Comparison of ENCODE assay signal across 7 cellular contexts in genomic region chr5:31809037-31809910, GRCh38.
DNase-seq lines count a peak whose midpoint lies in the region; ATAC-seq, FAIRE-seq and TF ChIP-seq lines count a peak whose summit lies in the region.

No MANE protein-coding gene starts in this region.

- H3K4me1 ChIP-seq in astrocyte (ENCODE audit: insufficient read depth, low read length) (peaks cover 7% of the 10 kb centered on the region), right cardiac atrium (ENCODE audit: control insufficient read depth, insufficient read depth, low read length) (no peaks in the 10 kb centered on the region)

- no peak overlapping the region for H3K4me3 Mint-ChIP-seq in astrocyte (ENCODE audit: unreplicated experiment)

- 49% methylated on average over 15 of the region's 15 CpGs for WGBS in right cardiac atrium

- DNase-seq in GM10248 (ENCODE audit: extremely low spot score) (peak; percentile 62), NCI-H69 (lab: John Stamatoyannopoulos, UW) (peak; percentile 69), astrocyte (ENCODE audit: low read depth) (peak; percentile 54), right cardiac atrium (peak; percentile 71 to 81 (median 80)), sciatic nerve (ENCODE audit: low spot score) (peak; percentile 79), NCI-H2029 treated with DMSO at 0.1 percent for 48 hours (lab: John Stamatoyannopoulos, UW) (no peak)

- ATAC-seq in HG03095 (IDR thresholded peaks at IDR 0.05; ENCODE audit: unreplicated experiment) (peak; percentile 77), right cardiac atrium (peak; percentile 91 to 93), sciatic nerve (peak; percentile 92)

- H3K27me3 ChIP-seq in astrocyte (ENCODE audit: insufficient read depth, low read length) (peaks cover 9% of the 10 kb centered on the region), right cardiac atrium (ENCODE audit: control insufficient read depth, insufficient read depth) (no peaks in the 10 kb centered on the region)

- intact Hi-C loops in right cardiac atrium (cut with DNase I), result loop anchor here in 3 of 4 donors (2.0 to 5.0 kb wide), 3 partner anchors 222 to 227 kb away; no protein-coding TSS in a partner anchor
- intact Hi-C loops in sciatic nerve (cut with DNase I), result loop anchor here (5.0 kb wide), 1 partner anchor 1172 kb away; no protein-coding TSS in a partner anchor

- H3K36me3 ChIP-seq in astrocyte (ENCODE audit: insufficient read depth, low read length), result no peaks in the 10 kb centered on the region

- H3K4me1 Mint-ChIP-seq in astrocyte (ENCODE audit: low read depth, unreplicated experiment), result peaks cover 3% of the 10 kb centered on the region

- H3K27me3 Mint-ChIP-seq in astrocyte (ENCODE audit: low read depth, unreplicated experiment), result peaks cover 14% of the 10 kb centered on the region

- FAIRE-seq in astrocyte (lab: Jason Lieb, UNC), result peak; percentile 78

- H3K79me2 ChIP-seq in astrocyte (ENCODE audit: insufficient read depth, low read length), result no peaks in the 10 kb centered on the region

- peak; percentile 69 for TF ChIP-seq CTCF in GM10248 (IDR thresholded peaks at IDR 0.05; ENCODE audit: control extremely low read depth, extremely low read depth, low read depth, missing control alignments)
- TF ChIP-seq CTCF in astrocyte (IDR thresholded peaks at IDR 0.05; ENCODE audit: insufficient read depth, low read depth, low read length), result peak; percentile 72

- H2AFZ ChIP-seq in astrocyte (ENCODE audit: low read depth, low read length), result peak overlapping the region; percentile 37

- H3K4me3 ChIP-seq in astrocyte (ENCODE audit: insufficient read depth, low read depth, low read length), result peak overlapping the region; percentile 11
- no peak overlapping the region for H3K4me3 ChIP-seq in right cardiac atrium (ENCODE audit: low read length)

- peak overlapping the region; percentile 39 for H3K9ac ChIP-seq in astrocyte (ENCODE audit: low read length)

- H3K27ac Mint-ChIP-seq in astrocyte (ENCODE audit: unreplicated experiment), result no peak overlapping the region

- H3K36me3 Mint-ChIP-seq in astrocyte (ENCODE audit: low read depth, unreplicated experiment), result no peaks in the 10 kb centered on the region

- no peak overlapping the region for H3K27ac ChIP-seq in astrocyte (ENCODE audit: low read depth, low read length)
- H3K27ac ChIP-seq in right cardiac atrium (ENCODE audit: low read length), result no peak overlapping the region

- H3K9me3 ChIP-seq in astrocyte (ENCODE audit: insufficient read depth, low read depth, low read length) (no peaks in the 10 kb centered on the region), right cardiac atrium (ENCODE audit: control insufficient read depth, low read length) (no peaks in the 10 kb centered on the region)

- no peaks in the 10 kb centered on the region for H3K9me3 Mint-ChIP-seq in astrocyte (ENCODE audit: unreplicated experiment)

- peak overlapping the region; percentile 79 for H3K4me2 ChIP-seq in astrocyte (ENCODE audit: low read length)

- CTCF ChIA-PET in GM10248 (lab: Yijun Ruan, JAX), result interaction anchor here (0.6 to 1.8 kb wide), 36 partner anchors 8 to 284 kb away, joined by 3 to 17 read pairs (median 4); no protein-coding TSS in a partner anchor

- no peaks in the 10 kb centered on the region for H4K20me1 ChIP-seq in astrocyte (ENCODE audit: insufficient read depth, low read length)

- POLR2A ChIA-PET in GM10248 (lab: Yijun Ruan, JAX), result no interaction called here
